ENCODE assay signal across 23 cellular contexts in the genomic region with DNA sequence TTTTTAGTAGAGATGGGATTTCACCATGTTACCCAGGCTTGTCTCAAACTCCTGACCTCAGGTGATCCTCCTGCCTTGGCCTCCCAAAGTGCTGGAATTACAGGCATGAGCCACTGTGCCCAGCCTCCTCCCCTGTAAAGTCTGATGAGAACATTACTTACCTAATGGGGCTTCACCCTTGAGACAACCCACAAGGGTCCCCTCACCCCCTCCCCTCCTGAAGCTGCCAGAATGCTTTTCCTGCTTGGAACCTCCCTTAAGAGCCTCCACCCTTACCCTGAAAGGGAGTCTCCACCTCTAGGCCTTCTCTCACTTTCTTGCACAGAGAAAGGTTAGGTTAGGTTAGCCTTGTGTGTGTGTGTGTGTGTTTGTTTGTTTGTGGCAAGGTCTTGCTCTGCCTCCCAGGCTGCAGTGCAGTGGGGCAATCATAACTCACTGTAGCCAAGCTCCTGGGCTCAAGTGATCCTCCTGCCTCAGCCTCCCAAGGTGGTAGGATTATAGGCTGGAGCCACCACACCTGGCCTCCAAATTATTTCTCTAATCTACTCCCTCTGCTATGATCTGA. TPM values are rescaled to one million over a fixed set of nuclear protein-coding genes. Genes with fewer than 3 reads are reported as not detected.
"Had no signal": no experiment of that assay in that cellular context is flagged by ENCODE, and none has a peak within 500 bp of the region (broad histone marks: within the 10 kb centered on the region; RNA-seq: fewer than 3 reads in every experiment).

No MANE protein-coding gene starts in this region.

- H3K4me3 ChIP-seq: lung, prostate gland, tibial artery had no signal

- ATAC-seq: activated CD8-positive, alpha-beta memory T cell treated with anti-CD3 and anti-CD28 coated beads, Interleukin-2, amount 10 ng/mL, durations not matched to agents 7 days and 5 days; activated CD8-positive, alpha-beta T cell treated with anti-CD3 and anti-CD28 coated beads for 36 hours; left lobe of liver; natural killer cell; stimulated activated naive CD8-positive, alpha-beta T cell treated with anti-CD3 and anti-CD28 coated beads, Interleukin-15, Interleukin-2, amounts not matched to agents 100 U/mL and 50 U/mL, for 24 hours had no signal

- H3K9me3 ChIP-seq: prostate gland, tibial artery had no signal

- H3K27ac ChIP-seq: prostate gland, tibial artery, WERI-Rb-1 had no signal

- DNase-seq: activated CD4-positive, alpha-beta T cell treated with anti-CD3 and anti-CD28 coated beads, Interleukin-2, amount 10 ng/mL, durations not matched to agents 7 days and 5 days; activated CD4-positive, CD25-positive, alpha-beta regulatory T cell treated with anti-CD3 and anti-CD28 coated beads, Interleukin-2, amount 50 U/mL, for 72 hours; activated CD8-positive, alpha-beta memory T cell treated with anti-CD3 and anti-CD28 coated beads, Interleukin-2, amount 10 ng/mL, durations not matched to agents 7 days and 5 days; activated CD8-positive, alpha-beta T cell treated with anti-CD3 and anti-CD28 coated beads for 36 hours; activated effector memory CD4-positive, alpha-beta T cell treated with anti-CD3 and anti-CD28 coated beads, Interleukin-2, amount 50 U/mL, for 16 hours; activated naive CD4-positive, alpha-beta T cell treated with anti-CD3 and anti-CD28 coated beads, Interleukin-2, amount 10 ng/mL, durations not matched to agents 7 days and 5 days; activated T-cell treated with anti-CD3 and anti-CD28 coated beads for 4 hours; effector CD8-positive, alpha-beta T cell; erythroblast; kidney; natural killer cell; stimulated activated CD4-positive, alpha-beta T cell treated with anti-CD3 and anti-CD28 coated beads, Interleukin-4, amount 100 ng/mL, for 24 hours; stimulated activated naive CD8-positive, alpha-beta T cell treated with anti-CD3 and anti-CD28 coated beads, Interleukin-15, Interleukin-2, amounts not matched to agents 100 U/mL and 50 U/mL, for 24 hours; tibial artery had no signal

- H3K36me3 ChIP-seq: prostate gland, tibial artery, WERI-Rb-1 had no signal

RNA-seq across cellular contexts. Expression of gene SLC5A11, which starts 8.9 kb away (rescaled TPM):
- total RNA-seq: activated CD4-positive, alpha-beta T cell treated with anti-CD3 and anti-CD28 coated beads, Interleukin-2, amount 10 ng/mL, durations not matched to agents 7 days and 5 days; activated CD8-positive, alpha-beta memory T cell treated with anti-CD3 and anti-CD28 coated beads, Interleukin-2, amount 10 ng/mL, durations not matched to agents 7 days and 5 days; astrocyte; bronchial epithelial cell; chondrocyte; osteocyte; prostate gland had no signal
- polyA plus RNA-seq: fibroblast of lung had no signal
